ENCODE assay signal across 19 cellular contexts in the genomic region with DNA sequence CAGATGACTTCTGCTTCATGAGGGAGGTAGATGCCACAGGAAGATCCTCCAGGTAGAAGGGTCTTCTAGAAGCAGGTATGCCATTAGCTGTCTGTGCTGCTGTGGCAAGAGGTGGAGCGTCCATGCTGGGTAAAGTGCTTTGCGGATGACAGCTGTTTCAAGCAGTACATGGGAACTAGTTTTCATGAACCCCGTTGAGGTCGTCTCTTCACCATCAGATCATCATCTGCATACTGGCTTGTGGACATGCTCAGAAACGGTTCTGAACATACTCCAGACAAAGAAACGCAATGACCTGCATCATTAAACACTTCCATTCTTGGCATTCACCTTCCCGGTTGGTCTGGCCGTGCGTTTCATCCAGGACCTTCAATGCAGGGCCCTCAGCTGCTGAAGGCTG.
"Had no signal": no experiment of that assay in that cellular context is flagged by ENCODE, and none has a peak within 500 bp of the region (broad histone marks: within the 10 kb centered on the region; RNA-seq: fewer than 3 reads in every experiment).

No MANE protein-coding gene starts in this region.

- H3K36me3 ChIP-seq: cardiac muscle cell, SJCRH30, transverse colon had no signal

- H3K27me3 Mint-ChIP-seq: activated B cell treated with CpG ODN at 0.5 μM for 24 hours; dendritic cell treated with granulocyte-macrophage colony-stimulating factor and Interleukin-4, amounts not matched to agents 40 ng/mL and 50 ng/mL, for 4 days; stimulated activated naive CD8-positive, alpha-beta T cell treated with anti-CD3 and anti-CD28 coated beads, Interleukin-15, Interleukin-2, amounts not matched to agents 100 ng/mL and 50 ng/mL, for 24 hours had no signal

- DNase-seq: activated B cell treated with CpG ODN at 0.5 μM for 24 hours; activated CD4-positive, alpha-beta T cell treated with anti-CD3 and anti-CD28 coated beads for 36 hours; activated CD4-positive, alpha-beta T cell treated with anti-CD3 and anti-CD28 coated beads, Interleukin-2, amount 50 U/mL, for 4 hours; activated gamma-delta T cell treated with Interleukin-2 at 50 U/mL for 16 hours; activated T-cell treated with anti-CD3 and anti-CD28 coated beads, Interleukin-2, amount 50 U/mL, for 1 hour; anterior cingulate cortex; body of pancreas; effector CD8-positive, alpha-beta T cell; foreskin keratinocyte; nucleus accumbens; SJCRH30; stimulated activated CD4-positive, alpha-beta T cell treated with anti-CD3 and anti-CD28 coated beads, Interleukin-4, amount 100 ng/mL, for 1 hour; T-helper 1 cell; T-helper 9 cell; transverse colon had no signal

- H3K4me3 ChIP-seq: body of pancreas, cardiac muscle cell, SJCRH30, transverse colon had no signal

- H3K4me1 ChIP-seq: body of pancreas, foreskin keratinocyte, SJCRH30 had no signal

- ATAC-seq: activated CD4-positive, alpha-beta T cell treated with anti-CD3 and anti-CD28 coated beads for 36 hours; body of pancreas; foreskin keratinocyte had no signal

- H3K9me3 ChIP-seq: body of pancreas, SJCRH30, transverse colon had no signal

- H3K27me3 ChIP-seq: body of pancreas, cardiac muscle cell, foreskin keratinocyte, SJCRH30, transverse colon had no signal

- H3K4me1 Mint-ChIP-seq: activated B cell treated with CpG ODN at 0.5 μM for 24 hours; activated CD4-positive, alpha-beta T cell treated with anti-CD3 and anti-CD28 coated beads for 36 hours; activated naive CD4-positive, alpha-beta T cell treated with anti-CD3 and anti-CD28 coated beads, Interleukin-2, amount 50 U/mL, for 24 hours had no signal

- H3K27ac Mint-ChIP-seq: activated B cell treated with CpG ODN at 0.5 μM for 24 hours; activated CD4-positive, alpha-beta T cell treated with anti-CD3 and anti-CD28 coated beads for 36 hours; activated naive CD4-positive, alpha-beta T cell treated with anti-CD3 and anti-CD28 coated beads, Interleukin-2, amount 50 U/mL, for 24 hours; dendritic cell treated with granulocyte-macrophage colony-stimulating factor and Interleukin-4, amounts not matched to agents 40 ng/mL and 50 ng/mL, for 4 days; stimulated activated naive CD8-positive, alpha-beta T cell treated with anti-CD3 and anti-CD28 coated beads, Interleukin-15, Interleukin-2, amounts not matched to agents 100 ng/mL and 50 ng/mL, for 24 hours had no signal

- H3K27ac ChIP-seq: body of pancreas, cardiac muscle cell, foreskin keratinocyte, SJCRH30, transverse colon had no signal

- H3K4me3 Mint-ChIP-seq: activated B cell treated with CpG ODN at 0.5 μM for 24 hours; activated CD4-positive, alpha-beta T cell treated with anti-CD3 and anti-CD28 coated beads for 36 hours; activated naive CD4-positive, alpha-beta T cell treated with anti-CD3 and anti-CD28 coated beads, Interleukin-2, amount 50 U/mL, for 24 hours; dendritic cell treated with granulocyte-macrophage colony-stimulating factor and Interleukin-4, amounts not matched to agents 40 ng/mL and 50 ng/mL, for 4 days; stimulated activated naive CD8-positive, alpha-beta T cell treated with anti-CD3 and anti-CD28 coated beads, Interleukin-15, Interleukin-2, amounts not matched to agents 100 ng/mL and 50 ng/mL, for 24 hours had no signal
